Comparison of ENCODE assay signal across 1 cellular context in genomic region chr3:34037263-34037662, GRCh38.
TF ChIP-seq lines count a peak whose summit lies in the region.

No MANE protein-coding gene starts in this region.

TF ChIP-seq in HepG2, 621 proteins besides CTCF, POLR2A, EP300 and RAD21 (continued from another document):
- no peak for TF ChIP-seq SRF (IDR thresholded peaks at IDR 0.05; ENCODE audit: low read depth, low read length)
- no peak for TF ChIP-seq ZNF367 (CRISPR knock-in tag; IDR thresholded peaks at IDR 0.05; ENCODE audit: borderline replicate concordance)
- no peak for TF ChIP-seq IRF1 (CRISPR knock-in tag; IDR thresholded peaks at IDR 0.05; ENCODE audit: low read depth)
- TF ChIP-seq KDM5A (IDR thresholded peaks at IDR 0.05; ENCODE audit: borderline replicate concordance, low read length), result no peak
- peak; percentile 94 for TF ChIP-seq MAFF (IDR thresholded peaks at IDR 0.05; ENCODE audit: low read depth, low read length)
- TF ChIP-seq TP53 (CRISPR knock-in tag; conservative IDR thresholded peaks at IDR 0.05), result no peak
